Comparison of ENCODE assay signal across 36 cellular contexts in genomic region chr20:36670665-36671357, GRCh38. TPM values are rescaled to one million over a fixed set of nuclear protein-coding genes. Genes with fewer than 3 reads are reported as not detected.
"Had no signal": no experiment of that assay in that cellular context is flagged by ENCODE, and none has a peak within 500 bp of the region (broad histone marks: within the 10 kb centered on the region; RNA-seq: fewer than 3 reads in every experiment).

No MANE protein-coding gene starts in this region.

- DNase-seq: activated CD4-positive, alpha-beta T cell treated with anti-CD3 and anti-CD28 coated beads for 48 hours; activated CD4-positive, alpha-beta T cell treated with anti-CD3 and anti-CD28 coated beads, Interleukin-2, amount 50 U/mL, for 48 hours; activated CD8-positive, alpha-beta memory T cell treated with anti-CD3 and anti-CD28 coated beads for 24 hours; activated effector memory CD4-positive, alpha-beta T cell treated with anti-CD3 and anti-CD28 coated beads, Interleukin-2, amount 50 U/mL, for 16 hours; activated naive CD4-positive, alpha-beta T cell treated with anti-CD3 and anti-CD28 coated beads for 36 hours; activated naive CD8-positive, alpha-beta T cell treated with anti-CD3 and anti-CD28 coated beads for 36 hours; activated T-cell treated with anti-CD3 and anti-CD28 coated beads, Interleukin-2, amount 50 U/mL, for 1 hour; adrenal gland; aorta; body of pancreas; cerebellar nuclear complex; head of caudate nucleus; hypothalamus; immature natural killer cell; kidney; left lung; lower lobe of right lung; mesenchymal stem cell; naive thymus-derived CD8-positive, alpha-beta T cell; occipital lobe; right cardiac atrium; stimulated activated CD4-positive, alpha-beta T cell treated with anti-CD3 and anti-CD28 coated beads, Interleukin-15, amount 100 ng/mL, for 24 hours; stimulated activated CD4-positive, alpha-beta T cell treated with anti-CD3 and anti-CD28 coated beads, Interleukin-2, amount 100 ng/mL, for 24 hours; stimulated activated naive B cell treated with anti-CD40 and anti-IgM and Interleukin-4, amounts not matched to agents 10 μg/mL and 1 μg/mL and 100 μg/mL, for 72 hours; T-helper 2 cell; tibial artery; upper lobe of right lung; WERI-Rb-1 had no signal

- H3K9me3 ChIP-seq: adrenal gland, body of pancreas, left lung, lower lobe of right lung, suprapubic skin, tibial artery, upper lobe of right lung had no signal

- H3K27me3 Mint-ChIP-seq: activated naive CD8-positive, alpha-beta T cell treated with anti-CD3 and anti-CD28 coated beads for 36 hours; naive thymus-derived CD8-positive, alpha-beta T cell; stimulated activated naive B cell treated with anti-CD40 and anti-IgM and Interleukin-4, amounts not matched to agents 10 μg/mL and 1 μg/mL and 100 μg/mL, for 72 hours had no signal

- H3K27ac Mint-ChIP-seq: activated naive CD4-positive, alpha-beta T cell treated with anti-CD3 and anti-CD28 coated beads for 36 hours; activated naive CD8-positive, alpha-beta T cell treated with anti-CD3 and anti-CD28 coated beads for 36 hours; activated T-helper 1 cell treated with anti-CD3 and anti-CD28 coated beads, Interleukin-12 subunit alpha, Interleukin-12 subunit beta, Interleukin-2, Interleukin-4 antibody, amounts not matched to agents 30 ng/mL and 10 ng/mL and 1 ng/mL, durations not matched to agents 14 hours and 24 hours and 36 hours; neural progenitor cell; stimulated activated naive B cell treated with anti-CD40 and anti-IgM and Interleukin-4, amounts not matched to agents 10 μg/mL and 1 μg/mL and 100 μg/mL, for 72 hours had no signal

- H3K4me1 Mint-ChIP-seq: activated naive CD8-positive, alpha-beta T cell treated with anti-CD3 and anti-CD28 coated beads for 36 hours; immature natural killer cell; naive thymus-derived CD8-positive, alpha-beta T cell; neural progenitor cell; stimulated activated naive B cell treated with anti-CD40 and anti-IgM and Interleukin-4, amounts not matched to agents 10 μg/mL and 1 μg/mL and 100 μg/mL, for 72 hours had no signal

- ATAC-seq: activated CD4-positive, CD25-positive, alpha-beta regulatory T cell treated with anti-CD3 and anti-CD28 coated beads, Interleukin-2, amount 50 U/mL, for 24 hours; body of pancreas; left lung; lower lobe of right lung; naive thymus-derived CD8-positive, alpha-beta T cell; right cardiac atrium; stimulated activated naive B cell treated with anti-CD40 and anti-IgM and Interleukin-4, amounts not matched to agents 10 μg/mL and 1 μg/mL and 100 μg/mL, for 72 hours; upper lobe of right lung had no signal

- H3K4me3 Mint-ChIP-seq: activated naive CD4-positive, alpha-beta T cell treated with anti-CD3 and anti-CD28 coated beads for 36 hours; activated naive CD8-positive, alpha-beta T cell treated with anti-CD3 and anti-CD28 coated beads for 36 hours; activated T-helper 1 cell treated with anti-CD3 and anti-CD28 coated beads, Interleukin-12 subunit alpha, Interleukin-12 subunit beta, Interleukin-2, Interleukin-4 antibody, amounts not matched to agents 30 ng/mL and 10 ng/mL and 1 ng/mL, durations not matched to agents 14 hours and 24 hours and 36 hours; immature natural killer cell; naive thymus-derived CD8-positive, alpha-beta T cell; neural progenitor cell; stimulated activated naive B cell treated with anti-CD40 and anti-IgM and Interleukin-4, amounts not matched to agents 10 μg/mL and 1 μg/mL and 100 μg/mL, for 72 hours had no signal

RNA-seq across cellular contexts. Expression of gene SLA2, which starts 24.8 kb away (rescaled TPM):
- total RNA-seq: endothelial cell of umbilical vein, fibroblast of lung, fibroblast of villous mesenchyme, occipital lobe, pulmonary artery endothelial cell had no signal
